Comparison of ENCODE assay signal across 15 cellular contexts in the genomic region with DNA sequence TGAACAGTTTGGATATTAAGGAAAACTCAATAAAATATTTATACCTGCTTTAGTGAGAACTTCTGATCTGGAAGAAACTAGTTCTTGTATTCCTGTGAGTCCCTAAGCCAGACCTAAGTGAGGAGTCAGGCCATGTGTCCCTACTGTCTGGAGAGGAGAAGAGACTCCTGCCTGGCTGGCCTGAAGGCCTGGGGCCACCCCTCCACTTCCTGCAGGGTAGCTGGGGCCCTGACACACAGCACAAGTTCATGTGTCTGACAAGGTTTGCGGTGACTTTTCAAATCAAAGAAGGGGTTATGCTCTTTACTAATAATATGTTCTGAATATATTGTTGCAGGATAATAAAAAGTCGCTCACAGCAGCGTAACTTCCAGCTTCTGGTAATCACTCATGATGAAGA. TPM values are rescaled to one million over a fixed set of nuclear protein-coding genes. Genes with fewer than 3 reads are reported as not detected.
"Had no signal": no experiment of that assay in that cellular context is flagged by ENCODE, and none has a peak within 500 bp of the region (broad histone marks: within the 10 kb centered on the region; RNA-seq: fewer than 3 reads in every experiment).

No MANE protein-coding gene starts in this region.

- H3K4me1 ChIP-seq: right atrium auricular region, suprapubic skin, upper lobe of left lung had no signal

- H3K27me3 Mint-ChIP-seq: activated naive CD4-positive, alpha-beta T cell treated with anti-CD3 and anti-CD28 coated beads, Interleukin-2, amount 50 U/mL, for 24 hours; naive B cell had no signal

- H3K9me3 ChIP-seq: right atrium auricular region, SK-N-SH, suprapubic skin, upper lobe of left lung had no signal

- H3K9me3 Mint-ChIP-seq: activated naive CD4-positive, alpha-beta T cell treated with anti-CD3 and anti-CD28 coated beads, Interleukin-2, amount 50 U/mL, for 24 hours; activated T-cell treated with anti-CD3 and anti-CD28 coated beads, Interleukin-2, amount 50 U/mL, for 4 hours; WTC11 had no signal

- H3K27ac Mint-ChIP-seq: activated naive CD4-positive, alpha-beta T cell treated with anti-CD3 and anti-CD28 coated beads, Interleukin-2, amount 50 U/mL, for 24 hours; WTC11 had no signal

- H3K27ac ChIP-seq: right atrium auricular region, skin epidermis, suprapubic skin, upper lobe of left lung had no signal

- DNase-seq: activated T-cell treated with anti-CD3 and anti-CD28 coated beads, Interleukin-2, amount 50 U/mL, for 4 hours; foreskin melanocyte; left cardiac atrium; naive B cell; posterior cingulate gyrus; SK-N-SH; upper lobe of left lung had no signal

- H3K4me3 ChIP-seq: right atrium auricular region, skin epidermis, suprapubic skin, upper lobe of left lung had no signal

- ATAC-seq: left cardiac atrium, Right ventricle myocardium inferior, WTC11 had no signal

- H3K27me3 ChIP-seq: right atrium auricular region, suprapubic skin, upper lobe of left lung had no signal

- H3K4me1 Mint-ChIP-seq: activated naive CD4-positive, alpha-beta T cell treated with anti-CD3 and anti-CD28 coated beads, Interleukin-2, amount 50 U/mL, for 24 hours had no signal

- H3K4me3 Mint-ChIP-seq: activated naive CD4-positive, alpha-beta T cell treated with anti-CD3 and anti-CD28 coated beads, Interleukin-2, amount 50 U/mL, for 24 hours; activated T-cell treated with anti-CD3 and anti-CD28 coated beads, Interleukin-2, amount 50 U/mL, for 4 hours; naive B cell; WTC11 had no signal

RNA-seq across cellular contexts. Expression of gene IL13, which starts 16.1 kb away (rescaled TPM):
- total RNA-seq: astrocyte, left cardiac atrium, lung microvascular endothelial cell, right atrium auricular region, Right ventricle myocardium inferior, WTC11 had no signal

RNA-seq across cellular contexts. Expression of gene IL4, which starts 31.9 kb away (rescaled TPM):
- total RNA-seq: astrocyte, left cardiac atrium, lung microvascular endothelial cell, right atrium auricular region, Right ventricle myocardium inferior, suprapubic skin, upper lobe of left lung, WTC11 had no signal
